In the genomic region with DNA sequence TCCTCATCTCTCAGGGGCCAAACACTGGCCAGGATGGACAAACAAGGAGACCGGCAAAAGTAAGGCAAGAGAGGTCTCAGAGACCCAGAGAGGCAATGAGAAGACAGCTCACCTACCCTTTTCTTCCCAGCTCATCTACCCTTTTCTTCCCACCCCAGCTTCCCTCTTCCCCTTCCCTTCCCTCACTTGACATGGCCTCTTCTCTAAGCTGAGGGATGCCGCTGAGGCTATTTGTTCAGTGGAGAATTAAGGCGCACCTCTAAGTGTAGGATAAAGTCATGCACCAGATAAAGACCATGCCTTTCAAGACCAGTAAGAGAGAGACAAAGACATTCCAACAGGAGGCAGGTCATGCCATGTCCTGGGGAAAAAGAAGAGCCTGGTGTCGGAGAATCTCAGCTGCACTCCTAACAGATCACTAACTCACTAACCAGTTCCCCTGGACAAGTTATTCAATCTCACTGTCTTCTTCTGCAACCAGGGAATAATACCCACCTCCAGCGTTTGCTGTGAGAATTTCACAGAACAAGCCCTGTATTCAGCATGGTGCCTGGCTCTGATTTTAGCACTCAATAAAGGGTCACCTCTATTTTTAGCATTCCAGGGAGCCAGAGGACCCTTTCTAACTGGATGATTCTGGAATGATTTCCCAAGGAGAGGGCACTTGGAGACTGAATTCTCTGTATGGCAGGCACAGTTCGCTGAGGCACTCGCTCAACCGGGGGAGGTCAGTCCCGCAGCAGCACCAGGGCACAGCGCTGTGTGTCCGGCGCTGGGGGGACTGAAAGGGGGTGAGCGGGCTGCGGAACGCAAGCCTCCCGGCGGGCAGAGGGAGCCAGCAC, we compare ENCODE assay signal across 8 cellular contexts. TPM values are rescaled to one million over a fixed set of nuclear protein-coding genes. Genes with fewer than 3 reads are reported as not detected.
A peak's percentile ranks its signal among the peaks of the same experiment; 100 is the strongest.
DNase-seq lines count a peak whose midpoint lies in the region; FAIRE-seq lines count a peak whose summit lies in the region.

No MANE protein-coding gene starts in this region.

- H3K36me3 ChIP-seq in HUES48 (ENCODE audit: control insufficient read depth, insufficient read depth, low read length) = no peaks in the 10 kb centered on the region

- H3K27me3 ChIP-seq in HUES48 (ENCODE audit: control insufficient read depth, insufficient read depth, low read length) (peaks cover 80% of the 10 kb centered on the region), mononuclear cell (ENCODE audit: insufficient read depth, low read length) (no peaks in the 10 kb centered on the region)

- no peak for FAIRE-seq in GM19239 (lab: Jason Lieb, UNC)

- H3K4me1 ChIP-seq in HUES48 (ENCODE audit: control insufficient read depth, insufficient read depth, low read length) (peaks cover 21% of the 10 kb centered on the region), mononuclear cell (ENCODE audit: insufficient read depth, low read length) (peaks cover 16% of the 10 kb centered on the region)

- H3K4me3 ChIP-seq in HUES48 (ENCODE audit: low read depth, low read length) (peak overlapping the region; percentile 78), mononuclear cell (ENCODE audit: low read length) (peak overlapping the region; percentile 95)

- peak; percentile 38 for DNase-seq in A172 (ENCODE audit: low spot score)
- peak; percentile 68 for DNase-seq in cerebellar cortex (ENCODE audit: low spot score)
- DNase-seq in GM19239 (ENCODE audit: insufficient read length, low spot score) = no peak
- no peak for DNase-seq in NCI-H526 (lab: John Stamatoyannopoulos, UW)
- no peak for DNase-seq in NCI-H1092 (lab: John Stamatoyannopoulos, UW)
- no peak for DNase-seq in HUDEP-2 (lab: John Stamatoyannopoulos, UW; ENCODE audit: unreplicated experiment in 76 of 76)

- H3K9me3 ChIP-seq in HUES48 (ENCODE audit: control insufficient read depth, insufficient read depth, low read length) (no peaks in the 10 kb centered on the region), mononuclear cell (ENCODE audit: low read depth, low read length) (no peaks in the 10 kb centered on the region)

- peak overlapping the region; percentile 46 for H3K27ac ChIP-seq in HUES48 (ENCODE audit: low read depth, low read length)

- peak overlapping the region; percentile 80 for H3K9ac ChIP-seq in HUES48 (ENCODE audit: low read depth, low read length)

RNA-seq across cellular contexts. Expression of a gene that starts 3.0 kb away (rescaled TPM):
- total RNA-seq in A172 (2014; rRNA removed; shearing (Covaris generic)) = 36.1 and 39.7 TPM in 2 replicates
- 171 TPM for total RNA-seq in mononuclear cell

Comparison
In these comparisons a context has a peak if more than half of its experiments do, and no peak if none do; other contexts are left out.
1. DNase-seq: peak in A172 (single experiment) and cerebellar cortex (single experiment); none in GM19239 (single experiment), NCI-H526 (0 of 2), NCI-H1092 (single experiment) and HUDEP-2 (0 of 76).